Comparison of ENCODE assay signal across 14 cellular contexts in genomic region chr3:130386604-130387263, GRCh38. TPM values are rescaled to one million over a fixed set of nuclear protein-coding genes. Genes with fewer than 3 reads are reported as not detected.
DNase-seq lines count a peak whose midpoint lies in the region; ATAC-seq and TF ChIP-seq lines count a peak whose summit lies in the region.
"Had no signal": no experiment of that assay in that cellular context is flagged by ENCODE, and none has a peak within 500 bp of the region (broad histone marks: within the 10 kb centered on the region; RNA-seq: fewer than 3 reads in every experiment).

No MANE protein-coding gene starts in this region.

- no peak overlapping the region for H2BK120ac ChIP-seq in mesenchymal stem cell (ENCODE audit: low read depth, low read length)

- no peak overlapping the region for H2BK12ac ChIP-seq in mesenchymal stem cell (ENCODE audit: low read length in 2 of 2)

- H3K27ac ChIP-seq in RWPE1 (no peak overlapping the region), epithelial cell of prostate (no peak overlapping the region), mesenchymal stem cell (ENCODE audit: low read length, poor library complexity, severe bottlenecking) (no peak overlapping the region)

- H3K14ac ChIP-seq in mesenchymal stem cell (ENCODE audit: low read length in 2 of 2), result no peak overlapping the region

- no peak overlapping the region for H2AFZ ChIP-seq in mesenchymal stem cell (ENCODE audit: low read depth, low read length)

- TF ChIP-seq CTCF in RWPE1 (conservative IDR thresholded peaks at IDR 0.05; ENCODE audit: low read depth), result no peak
- no peak for TF ChIP-seq CTCF in GM10266 (IDR thresholded peaks at IDR 0.05; ENCODE audit: control insufficient read depth, insufficient read depth, low read depth, missing control alignments)

- no peaks in the 10 kb centered on the region for H3K9me3 ChIP-seq in mesenchymal stem cell (ENCODE audit: control insufficient read depth, low read length)

- no peak overlapping the region for H4K8ac ChIP-seq in mesenchymal stem cell (ENCODE audit: low read length)

- no peak for ATAC-seq in HG02610 (IDR thresholded peaks at IDR 0.05; ENCODE audit: unreplicated experiment)
- ATAC-seq: Right ventricle myocardium inferior, T-helper 17 cell had no signal

- no peaks in the 10 kb centered on the region for H3K79me1 ChIP-seq in mesenchymal stem cell (replicated peaks; ENCODE audit: low read length, poor library complexity, severe bottlenecking)

- H3K4ac ChIP-seq in mesenchymal stem cell (ENCODE audit: low read depth in 1 of 2, low read length in 2 of 2), result no peak overlapping the region

- H3K18ac ChIP-seq in mesenchymal stem cell (ENCODE audit: low read depth in 1 of 2, low read length in 2 of 2), result no peak overlapping the region

- WGBS in mesenchymal stem cell, result 60% methylated on average over 2 of the region's 2 CpGs

- no peak overlapping the region for H3K4me3 ChIP-seq in mesenchymal stem cell (ENCODE audit: insufficient read depth in 1 of 2, low read depth in 1 of 2, low read length in 2 of 2)

- H3K23ac ChIP-seq in mesenchymal stem cell (ENCODE audit: low read length in 2 of 2), result no peak overlapping the region

- no peak overlapping the region for H2BK5ac ChIP-seq in mesenchymal stem cell (ENCODE audit: low read depth, low read length, poor library complexity, severe bottlenecking)

- H3K36me3 ChIP-seq in mesenchymal stem cell (ENCODE audit: control insufficient read depth in 1 of 2, insufficient read depth in 2 of 2, low read depth in 1 of 2, low read length in 2 of 2), result no peaks in the 10 kb centered on the region

- CTCF ChIA-PET in RWPE1 (lab: Yijun Ruan, JAX), result no interaction called here

- H3K27me3 ChIP-seq in mesenchymal stem cell (ENCODE audit: control insufficient read depth in 1 of 2, insufficient read depth in 1 of 2, low read length in 2 of 2), result peaks cover 0 to 4% of the 10 kb centered on the region in 2 experiments

- no peak overlapping the region for H3K4me2 ChIP-seq in mesenchymal stem cell (ENCODE audit: low read length, poor library complexity, severe bottlenecking)

- H3K4me1 ChIP-seq in mesenchymal stem cell (ENCODE audit: control insufficient read depth, insufficient read depth, low read depth, low read length), result no peaks in the 10 kb centered on the region

- H3K9ac ChIP-seq in mesenchymal stem cell (ENCODE audit: low read length), result no peak overlapping the region

- no peak overlapping the region for H2BK15ac ChIP-seq in mesenchymal stem cell (ENCODE audit: low read depth, poor library complexity, severe bottlenecking)

- H4K91ac ChIP-seq in mesenchymal stem cell (ENCODE audit: low read length), result no peak overlapping the region

- DNase-seq in DMS53 treated with DMSO at 0.1 percent for 48 hours (lab: John Stamatoyannopoulos, UW; ENCODE audit: unreplicated experiment) (peak; percentile 37), RWPE1 (ENCODE audit: low spot score) (peak; percentile 29), epithelial cell of prostate (ENCODE audit: low read depth, low spot score) (peak; percentile 43), mesenchymal stem cell (peak; percentile 24), GM10266 (ENCODE audit: extremely low spot score) (no peak), HuH-7 (ENCODE audit: low spot score) (no peak), HuH-7.5 (ENCODE audit: low spot score) (no peak)
- DNase-seq: cerebellar nuclear complex, erythroblast, NCI-H1092, NCI-H774, T-helper 17 cell had no signal

- POLR2A ChIA-PET in RWPE1 (lab: Yijun Ruan, JAX; ENCODE audit: low non-redundant PET), result no interaction called here

- H2AK5ac ChIP-seq in mesenchymal stem cell (ENCODE audit: low read length, severe bottlenecking), result no peak overlapping the region

RNA-seq across cellular contexts. Expression of gene COL6A5, which starts 41.3 kb away (rescaled TPM):
- 0.11 TPM for polyA plus RNA-seq in mesenchymal stem cell (2013, experiment 1 of 2)
- 0.14 TPM for polyA plus RNA-seq in mesenchymal stem cell (2013, experiment 2 of 2)

Comparison
In these comparisons a context has a peak if more than half of its experiments do, and no peak if none do; other contexts are left out.
1. DNase-seq: peak in DMS53 treated with DMSO at 0.1 percent for 48 hours (single experiment), RWPE1 (single experiment), epithelial cell of prostate (single experiment) and mesenchymal stem cell (single experiment); none in GM10266 (single experiment), HuH-7 (single experiment) and HuH-7.5 (single experiment).